In the genomic region with DNA sequence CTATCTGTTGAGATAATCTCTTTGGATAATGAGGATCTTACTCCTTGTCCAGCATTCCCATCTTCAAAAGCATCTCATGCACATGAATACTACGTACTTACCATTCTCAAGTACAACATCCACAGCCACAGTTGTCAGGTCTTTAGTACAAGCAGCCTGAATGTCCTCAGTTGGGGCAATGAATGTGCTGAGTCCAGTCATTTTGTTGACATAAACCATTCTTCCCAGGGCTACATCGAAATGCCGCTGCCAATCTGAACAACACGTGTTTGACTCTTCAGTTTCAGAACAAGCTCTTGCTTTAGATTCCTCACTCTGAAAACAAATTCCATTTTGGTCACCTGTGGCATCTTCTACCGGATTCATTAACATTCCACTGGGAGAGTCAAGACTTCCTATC, we compare ENCODE assay signal across 18 cellular contexts. TPM values are rescaled to one million over a fixed set of nuclear protein-coding genes. Genes with fewer than 3 reads are reported as not detected.
DNase-seq lines count a peak whose midpoint lies in the region; ATAC-seq, FAIRE-seq and TF ChIP-seq lines count a peak whose summit lies in the region.
"Had no signal": no experiment of that assay in that cellular context is flagged by ENCODE, and none has a peak within 500 bp of the region (broad histone marks: within the 10 kb centered on the region; RNA-seq: fewer than 3 reads in every experiment).

No MANE protein-coding gene starts in this region.

- peaks cover 33% of the 10 kb centered on the region for H3K36me3 ChIP-seq in DND-41 (ENCODE audit: insufficient read depth, low read length)
- H3K36me3 ChIP-seq: HAP-1 had no signal

- H2AFZ ChIP-seq in DND-41 (ENCODE audit: low read depth, low read length), result no peak overlapping the region

- POLR2A ChIA-PET in activated CD4-positive, alpha-beta memory T cell treated with anti-CD3 and anti-CD28 coated beads for 36 hours (lab: Charles Lee), result no interaction called here

- intact Hi-C loops in activated CD4-positive, alpha-beta memory T cell treated with anti-CD3 and anti-CD28 coated beads for 36 hours (cut with micrococcal nuclease), result loop anchor here (2.0 kb wide), 1 partner anchor 43 kb away; a partner anchor contains a TSS

- H3K4me1 ChIP-seq in DND-41 (ENCODE audit: insufficient read depth, low read length), result peaks cover 49% of the 10 kb centered on the region
- H3K4me1 ChIP-seq: HAP-1 had no signal

- no peak for DNase-seq in DND-41
- DNase-seq in HTR-8/SVneo (ENCODE audit: insufficient read length, low spot score), result no peak
- peak; percentile 28 for DNase-seq in dermis blood vessel endothelial cell
- DNase-seq in pons (ENCODE audit: low spot score), result peak; percentile 27
- no peak for DNase-seq in T-helper 2 cell treated with Interferon-gamma antibody and Interleukin-4, amounts not matched to agents 5 μg/mL and 100 μg/mL, for 36 hours (ENCODE audit: low spot score)
- no peak for DNase-seq in activated CD4-positive, alpha-beta memory T cell treated with anti-CD3 and anti-CD28 coated beads for 36 hours
- DNase-seq in NCI-H1092 treated with DMSO at 0.1 percent for 48 hours (lab: John Stamatoyannopoulos, UW), result no peak
- DNase-seq: CD4-positive, CD25-positive, alpha-beta regulatory T cell; KG1; NCI-H1436 treated with DMSO at 0.1 percent for 48 hours; NCI-H2029 treated with DMSO at 0.1 percent for 48 hours; NCI-H2171 treated with DMSO at 0.1 percent for 48 hours; NCI-H446 treated with DMSO at 0.1 percent for 48 hours; NK-92 treated with Interleukin-12 subunit alpha and Interleukin-12 subunit beta, amount 100 ng/mL, for 24 hours; OCI-M1; SHP77 treated with DMSO at 0.1 percent for 48 hours had no signal

- ATAC-seq in DND-41 (ENCODE audit: insufficient read depth, low read depth), result no peak

- H3K9me3 Mint-ChIP-seq in T-helper 2 cell treated with Interferon-gamma antibody and Interleukin-4, amounts not matched to agents 5 μg/mL and 100 μg/mL, for 36 hours, result no peaks in the 10 kb centered on the region
- no peaks in the 10 kb centered on the region for H3K9me3 Mint-ChIP-seq in activated CD4-positive, alpha-beta memory T cell treated with anti-CD3 and anti-CD28 coated beads for 36 hours
- H3K9me3 Mint-ChIP-seq: CD4-positive, CD25-positive, alpha-beta regulatory T cell had no signal

- H3K4me3 ChIP-seq in DND-41 (ENCODE audit: low read depth in 1 of 2, low read length in 2 of 2), result no peak overlapping the region
- H3K4me3 ChIP-seq: HAP-1 had no signal

- H3K27ac ChIP-seq in DND-41 (ENCODE audit: low read length), result no peak overlapping the region
- H3K27ac ChIP-seq: HL-60 had no signal

- H3K36me3 Mint-ChIP-seq in T-helper 2 cell treated with Interferon-gamma antibody and Interleukin-4, amounts not matched to agents 5 μg/mL and 100 μg/mL, for 36 hours (ENCODE audit: low read depth), result peaks cover 25% of the 10 kb centered on the region
- peaks cover 21% of the 10 kb centered on the region for H3K36me3 Mint-ChIP-seq in activated CD4-positive, alpha-beta memory T cell treated with anti-CD3 and anti-CD28 coated beads for 36 hours

- H3K79me2 ChIP-seq in DND-41 (ENCODE audit: insufficient read depth, low read length), result peaks cover 77% of the 10 kb centered on the region

- FAIRE-seq in HTR-8/SVneo (lab: Jason Lieb, UNC), result peak; percentile 80

- no peak overlapping the region for H3K9ac ChIP-seq in DND-41 (ENCODE audit: low read depth, low read length)

- H3K4me2 ChIP-seq in DND-41 (ENCODE audit: insufficient read depth, low read length), result peak overlapping the region; percentile 14; the same call in 1 of the 2 replicates

- H3K27me3 ChIP-seq in DND-41 (ENCODE audit: insufficient read depth, low read length, poor library complexity), result no peaks in the 10 kb centered on the region

- no peaks in the 10 kb centered on the region for H3K9me3 ChIP-seq in DND-41 (ENCODE audit: insufficient read depth, low read length, severe bottlenecking)
- H3K9me3 ChIP-seq: HAP-1 had no signal

- H3K4me3 Mint-ChIP-seq in T-helper 2 cell treated with Interferon-gamma antibody and Interleukin-4, amounts not matched to agents 5 μg/mL and 100 μg/mL, for 36 hours, result no peak overlapping the region
- no peak overlapping the region for H3K4me3 Mint-ChIP-seq in activated CD4-positive, alpha-beta memory T cell treated with anti-CD3 and anti-CD28 coated beads for 36 hours

- peaks cover 44% of the 10 kb centered on the region for H3K4me1 Mint-ChIP-seq in T-helper 2 cell treated with Interferon-gamma antibody and Interleukin-4, amounts not matched to agents 5 μg/mL and 100 μg/mL, for 36 hours (ENCODE audit: low read depth)
- H3K4me1 Mint-ChIP-seq in activated CD4-positive, alpha-beta memory T cell treated with anti-CD3 and anti-CD28 coated beads for 36 hours (ENCODE audit: low read depth), result peaks cover 60% of the 10 kb centered on the region

- no peak for TF ChIP-seq CTCF in DND-41 (IDR thresholded peaks at IDR 0.05; ENCODE audit: borderline replicate concordance, extremely low read depth, low read length, poor library complexity, severe bottlenecking)

- CTCF ChIA-PET in activated CD4-positive, alpha-beta memory T cell treated with anti-CD3 and anti-CD28 coated beads for 36 hours (lab: Charles Lee), result interaction anchor here (1.4 kb wide), 2 partner anchors 17 to 42 kb away, joined by 3 read pairs; no protein-coding TSS in a partner anchor

- H3K27ac Mint-ChIP-seq in T-helper 2 cell treated with Interferon-gamma antibody and Interleukin-4, amounts not matched to agents 5 μg/mL and 100 μg/mL, for 36 hours, result no peak overlapping the region
- no peak overlapping the region for H3K27ac Mint-ChIP-seq in activated CD4-positive, alpha-beta memory T cell treated with anti-CD3 and anti-CD28 coated beads for 36 hours
- H3K27ac Mint-ChIP-seq: CD4-positive, CD25-positive, alpha-beta regulatory T cell had no signal

- H3K27me3 Mint-ChIP-seq in T-helper 2 cell treated with Interferon-gamma antibody and Interleukin-4, amounts not matched to agents 5 μg/mL and 100 μg/mL, for 36 hours (ENCODE audit: low read depth), result no peaks in the 10 kb centered on the region
- no peaks in the 10 kb centered on the region for H3K27me3 Mint-ChIP-seq in activated CD4-positive, alpha-beta memory T cell treated with anti-CD3 and anti-CD28 coated beads for 36 hours

- peaks cover 5% of the 10 kb centered on the region; the same call in 1 of the 2 replicates for H4K20me1 ChIP-seq in DND-41 (ENCODE audit: insufficient read depth, low read length)

RNA-seq across cellular contexts. Expression of a gene that starts 5.0 kb away (rescaled TPM):
- total RNA-seq in dermis blood vessel endothelial cell, result 17.7 and 18.7 TPM in 2 replicates
- total RNA-seq in activated CD4-positive, alpha-beta memory T cell treated with anti-CD3 and anti-CD28 coated beads for 36 hours, result 10 to 100 TPM; 19.7 to 21.2 TPM

RNA-seq across cellular contexts. Expression of a gene that starts 17.5 kb away (rescaled TPM):
- total RNA-seq in dermis blood vessel endothelial cell, result 6.6 and 9.4 TPM in 2 replicates
- total RNA-seq in activated CD4-positive, alpha-beta memory T cell treated with anti-CD3 and anti-CD28 coated beads for 36 hours, result 10 to 100 TPM; 41.3 to 45.8 TPM

RNA-seq across cellular contexts. Expression of a gene that starts 23.2 kb away (rescaled TPM):
- total RNA-seq in dermis blood vessel endothelial cell, result 0.34 and 0.84 TPM in 2 replicates
- total RNA-seq in activated CD4-positive, alpha-beta memory T cell treated with anti-CD3 and anti-CD28 coated beads for 36 hours, result 1 to 10 TPM; 1.4 to 2.1 TPM

RNA-seq across cellular contexts. Expression of a gene that starts 43.6 kb away (rescaled TPM):
- 85.6 and 134 TPM in 2 replicates for total RNA-seq in dermis blood vessel endothelial cell
- total RNA-seq in activated CD4-positive, alpha-beta memory T cell treated with anti-CD3 and anti-CD28 coated beads for 36 hours, result 10 to 100 TPM; 61.9 to 62.6 TPM

Comparison
In these comparisons a context has a peak if more than half of its experiments do, and no peak if none do; other contexts are left out.
1. DNase-seq: peak in dermis blood vessel endothelial cell (single experiment) and pons (single experiment); none in DND-41 (single experiment), HTR-8/SVneo (single experiment), T-helper 2 cell treated with Interferon-gamma antibody and Interleukin-4, amounts not matched to agents 5 μg/mL and 100 μg/mL, for 36 hours (single experiment), activated CD4-positive, alpha-beta memory T cell treated with anti-CD3 and anti-CD28 coated beads for 36 hours (single experiment) and NCI-H1092 treated with DMSO at 0.1 percent for 48 hours (single experiment).